8 cellular contexts compared by ENCODE assay signal in genomic region chr19:1206063-1206732, GRCh38.
DNase-seq lines count a peak whose midpoint lies in the region; ATAC-seq lines count a peak whose summit lies in the region.

No MANE protein-coding gene starts in this region.

- no peaks in the 10 kb centered on the region for H3K27me3 ChIP-seq in subcutaneous abdominal adipose tissue (ENCODE audit: control insufficient read depth in 5 of 5, insufficient read depth in 4 of 5, low read length in 5 of 5)

- DNase-seq in T-helper 1 cell = no peak
- DNase-seq in islet precursor cell = peak; percentile 53
- no peak for DNase-seq in SIG-M5 (lab: John Stamatoyannopoulos, UW)

- H3K27me3 Mint-ChIP-seq in T-helper 1 cell treated with Interleukin-12 subunit alpha and Interleukin-12 subunit beta and Interleukin-4 antibody, amounts not matched to agents 30 μg/mL and 1 μg/mL, for 36 hours (ENCODE audit: low read depth) = no peaks in the 10 kb centered on the region
- no peaks in the 10 kb centered on the region for H3K27me3 Mint-ChIP-seq in activated naive CD8-positive, alpha-beta T cell

- H3K9ac ChIP-seq in subcutaneous abdominal adipose tissue (ENCODE audit: low read length in 5 of 5) = peak overlapping the region in 4 of 5 donors; percentile 76 to 84 (median 82)

- peak overlapping the region; percentile 89 for H3K27ac Mint-ChIP-seq in T-helper 1 cell treated with Interleukin-12 subunit alpha and Interleukin-12 subunit beta and Interleukin-4 antibody, amounts not matched to agents 30 μg/mL and 1 μg/mL, for 36 hours
- peak overlapping the region; percentile 87 for H3K27ac Mint-ChIP-seq in activated naive CD8-positive, alpha-beta T cell

- H3K36me3 ChIP-seq in subcutaneous abdominal adipose tissue (ENCODE audit: control insufficient read depth in 5 of 5, insufficient read depth in 5 of 5, low read length in 5 of 5) = peaks cover 0 to 7% (median 3%) of the 10 kb centered on the region in 5 donors

- no peaks in the 10 kb centered on the region for H3K9me3 Mint-ChIP-seq in T-helper 1 cell treated with Interleukin-12 subunit alpha and Interleukin-12 subunit beta and Interleukin-4 antibody, amounts not matched to agents 30 μg/mL and 1 μg/mL, for 36 hours
- H3K9me3 Mint-ChIP-seq in activated naive CD8-positive, alpha-beta T cell (ENCODE audit: low read depth) = no peaks in the 10 kb centered on the region

- ATAC-seq in GM21526 (IDR thresholded peaks at IDR 0.05; ENCODE audit: low FRiP score, unreplicated experiment) (no peak), GM19035 (IDR thresholded peaks at IDR 0.05; ENCODE audit: unreplicated experiment) (no peak)

- peaks cover 29% of the 10 kb centered on the region for H3K4me1 Mint-ChIP-seq in T-helper 1 cell treated with Interleukin-12 subunit alpha and Interleukin-12 subunit beta and Interleukin-4 antibody, amounts not matched to agents 30 μg/mL and 1 μg/mL, for 36 hours (ENCODE audit: low read depth)
- peaks cover 28% of the 10 kb centered on the region for H3K4me1 Mint-ChIP-seq in activated naive CD8-positive, alpha-beta T cell (ENCODE audit: low read depth)

- peaks cover 14% of the 10 kb centered on the region for H3K36me3 Mint-ChIP-seq in T-helper 1 cell treated with Interleukin-12 subunit alpha and Interleukin-12 subunit beta and Interleukin-4 antibody, amounts not matched to agents 30 μg/mL and 1 μg/mL, for 36 hours (ENCODE audit: low read depth)
- H3K36me3 Mint-ChIP-seq in activated naive CD8-positive, alpha-beta T cell = no peaks in the 10 kb centered on the region

- H3K27ac ChIP-seq in subcutaneous abdominal adipose tissue (ENCODE audit: low read depth, low read length) = peak overlapping the region; percentile 77

- H3K4me1 ChIP-seq in subcutaneous abdominal adipose tissue (ENCODE audit: control insufficient read depth in 5 of 5, insufficient read depth in 5 of 5, low read length in 5 of 5) = peaks cover 7 to 68% (median 62%) of the 10 kb centered on the region in 5 donors

- peak overlapping the region; percentile 64 to 75 (median 73) for H3K4me3 ChIP-seq in subcutaneous abdominal adipose tissue (ENCODE audit: low read depth in 1 of 5, low read length in 5 of 5)

- peak overlapping the region; percentile 94 for H3K4me3 Mint-ChIP-seq in T-helper 1 cell treated with Interleukin-12 subunit alpha and Interleukin-12 subunit beta and Interleukin-4 antibody, amounts not matched to agents 30 μg/mL and 1 μg/mL, for 36 hours
- peak overlapping the region; percentile 93 for H3K4me3 Mint-ChIP-seq in activated naive CD8-positive, alpha-beta T cell

- no peaks in the 10 kb centered on the region for H3K9me3 ChIP-seq in subcutaneous abdominal adipose tissue (ENCODE audit: control insufficient read depth in 5 of 5, low read length in 5 of 5)
